ENCODE assay signal across 14 cellular contexts in genomic region chr7:150520145-150520544, GRCh38. TPM values are rescaled to one million over a fixed set of nuclear protein-coding genes. Genes with fewer than 3 reads are reported as not detected.
DNase-seq lines count a peak whose midpoint lies in the region; ATAC-seq and TF ChIP-seq lines count a peak whose summit lies in the region.
"Had no signal": no experiment of that assay in that cellular context is flagged by ENCODE, and none has a peak within 500 bp of the region (broad histone marks: within the 10 kb centered on the region; RNA-seq: fewer than 3 reads in every experiment).

No MANE protein-coding gene starts in this region.

- H3K4me3 Mint-ChIP-seq in activated T-helper 17 cell treated with anti-CD3 and anti-CD28 coated beads, Interleukin-2, amount 50 U/mL, for 72 hours: peak overlapping the region; percentile 93

- peak overlapping the region in 9 of 10 donors; percentile 9 to 68 (median 57) for H3K4me3 ChIP-seq in heart right ventricle
- peak overlapping the region; percentile 63 for H3K4me3 ChIP-seq in lower lobe of right lung
- peak overlapping the region in 2 of 4 donors; percentile 2 to 28 for H3K4me3 ChIP-seq in transverse colon

- TF ChIP-seq EP300 in transverse colon (IDR thresholded peaks at IDR 0.05; ENCODE audit: low read depth): no peak

- H3K27ac ChIP-seq in heart right ventricle (peak overlapping the region; percentile 27 to 95 (median 80)), lower lobe of right lung (peak overlapping the region; percentile 83), transverse colon (peak overlapping the region in 3 of 4 donors; percentile 2 to 64 (median 7))
- H3K27ac ChIP-seq: epithelial cell of prostate had no signal

- H3K9me3 ChIP-seq in heart right ventricle (peaks cover 0 to 11% (median 0%) of the 10 kb centered on the region in 11 donors), lower lobe of right lung (no peaks in the 10 kb centered on the region), transverse colon (no peaks in the 10 kb centered on the region)

- WGBS in heart right ventricle, 2 donors: 66 to 86% methylated on average over 8 of the region's 8 CpGs
- 71 to 90% methylated on average over 5 to 8 of the region's 8 CpGs for WGBS in transverse colon (ENCODE audit: low coverage in 1 of 2), 2 donors

- H3K9me3 Mint-ChIP-seq in activated T-helper 17 cell treated with anti-CD3 and anti-CD28 coated beads, Interleukin-2, amount 50 U/mL, for 72 hours: peaks cover 9% of the 10 kb centered on the region

- H3K4me1 ChIP-seq in heart right ventricle (peaks cover 0 to 10% (median 0%) of the 10 kb centered on the region in 9 donors), lower lobe of right lung (no peaks in the 10 kb centered on the region), transverse colon (peaks cover 0 to 2% (median 0%) of the 10 kb centered on the region in 4 donors)

- no peak for DNase-seq in heart right ventricle
- DNase-seq in Right ventricle myocardium superior: no peak
- no peak for DNase-seq in lower lobe of right lung
- no peak for DNase-seq in transverse colon
- DNase-seq in GDM1 (lab: John Stamatoyannopoulos, UW): no peak
- DNase-seq: hypothalamus, NCI-H1694 had no signal

- no peaks in the 10 kb centered on the region for H3K27me3 Mint-ChIP-seq in activated T-helper 17 cell treated with anti-CD3 and anti-CD28 coated beads, Interleukin-2, amount 50 U/mL, for 72 hours

- H3K27ac Mint-ChIP-seq in activated T-helper 17 cell treated with anti-CD3 and anti-CD28 coated beads, Interleukin-2, amount 50 U/mL, for 72 hours: peak overlapping the region; percentile 91

- peaks cover 54% of the 10 kb centered on the region for H3K36me3 Mint-ChIP-seq in activated T-helper 17 cell treated with anti-CD3 and anti-CD28 coated beads, Interleukin-2, amount 50 U/mL, for 72 hours (ENCODE audit: low read depth)

- H3K27me3 ChIP-seq in heart right ventricle (no peaks in the 10 kb centered on the region), lower lobe of right lung (ENCODE audit: low read depth) (no peaks in the 10 kb centered on the region), transverse colon (no peaks in the 10 kb centered on the region)

- TF ChIP-seq POLR2A in transverse colon (IDR thresholded peaks at IDR 0.05): no peak

- in situ Hi-C loops in transverse colon (cut with MboI; ENCODE audit: low pct_ligation_motif_present in 1 of 4, low pct_unique_long_range_greater_than_20kb in 1 of 4, low sequenced_read_pairs in 3 of 4): no loop called here

- H3K36me3 ChIP-seq in heart right ventricle (peaks cover 0 to 27% (median 4%) of the 10 kb centered on the region in 9 donors), lower lobe of right lung (peaks cover 15% of the 10 kb centered on the region), transverse colon (no peaks in the 10 kb centered on the region)

- H3K4me1 Mint-ChIP-seq in activated T-helper 17 cell treated with anti-CD3 and anti-CD28 coated beads, Interleukin-2, amount 50 U/mL, for 72 hours: peaks cover 25% of the 10 kb centered on the region

- ATAC-seq in heart right ventricle (peak in 2 of 8 donors; percentile 47 to 52), Right ventricle myocardium superior (ENCODE audit: poor library complexity) (no peak), lower lobe of right lung (no peak), GM19324 (IDR thresholded peaks at IDR 0.05; ENCODE audit: low FRiP score, unreplicated experiment) (no peak), HG02970 (IDR thresholded peaks at IDR 0.05; ENCODE audit: low FRiP score, unreplicated experiment) (no peak)
- peak; percentile 65 for ATAC-seq in activated T-helper 17 cell treated with anti-CD3 and anti-CD28 coated beads, Interleukin-2, amount 50 U/mL, for 72 hours (replicated peaks)
- ATAC-seq: SK-N-SH treated with all-trans-retinoic acid at 6 μM for 48 hours had no signal

- intact Hi-C loops in heart right ventricle (cut with DNase I) (loop anchor here in 2 of 10 donors (5.0 kb wide), 3 partner anchors 47 to 237 kb away; partner anchors contain the start of genes GIMAP1 (in 1 of the 2) and GIMAP4 (in 1 of the 2)), Right ventricle myocardium superior (cut with DNase I) (no loop called here), lower lobe of right lung (cut with DNase I) (no loop called here), transverse colon (cut with DNase I; ENCODE audit: low total_unique reads) (no loop called here)

- no peak for TF ChIP-seq CTCF in heart right ventricle (IDR thresholded peaks at IDR 0.05)
- no peak for TF ChIP-seq CTCF in lower lobe of right lung (IDR thresholded peaks at IDR 0.05)
- TF ChIP-seq CTCF in transverse colon (IDR thresholded peaks at IDR 0.05): no peak

RNA-seq across cellular contexts. Expression of gene GIMAP7, which starts 5.5 kb away (rescaled TPM):
- total RNA-seq in heart right ventricle: 10 to 100 TPM in 6 of 10 donors, 1 to 10 TPM in 4; 7.5 to 41.2 (median 19.6) TPM
- polyA plus RNA-seq in heart right ventricle: 10 to 100 TPM; 43.9 to 77.5 TPM
- 22.2 TPM for total RNA-seq in Right ventricle myocardium superior
- total RNA-seq in activated T-helper 17 cell treated with anti-CD3 and anti-CD28 coated beads, Interleukin-2, amount 50 U/mL, for 72 hours: 10 to 100 TPM; 39.7 to 43.1 TPM
- total RNA-seq in lower lobe of right lung: 49.4 TPM
- 10 to 100 TPM in 1 of 4 donors, 1 to 10 TPM in 2, under 1 TPM in 1; 1.00 to 11.9 (median 6.1) TPM for total RNA-seq in transverse colon
- total RNA-seq: Daoy had no signal

RNA-seq across cellular contexts. Expression of gene GIMAP4, which starts 47.0 kb away (rescaled TPM):
- total RNA-seq in heart right ventricle (10 to 100 TPM; 19.7 to 68.6 (median 31.0) TPM), Right ventricle myocardium superior (34.7 TPM), lower lobe of right lung (95.7 TPM), transverse colon (10 to 100 TPM in 3 of 4 donors, 1 to 10 TPM in 1; 7.1 to 37.6 (median 15.7) TPM)
- 10 to 100 TPM; 39.0 to 50.8 TPM for polyA plus RNA-seq in heart right ventricle
- 100 to 1,000 TPM; 102 to 193 TPM for total RNA-seq in activated T-helper 17 cell treated with anti-CD3 and anti-CD28 coated beads, Interleukin-2, amount 50 U/mL, for 72 hours
- total RNA-seq: Daoy, renal cortical epithelial cell had no signal

Comparison
In these comparisons a context has a peak if more than half of its experiments do, and no peak if none do; other contexts are left out.
1. H3K27ac ChIP-seq: peak in every context shown above with its lines; median percentile 83 in lower lobe of right lung; 80 in heart right ventricle; 7 in transverse colon.